In the genomic region with DNA sequence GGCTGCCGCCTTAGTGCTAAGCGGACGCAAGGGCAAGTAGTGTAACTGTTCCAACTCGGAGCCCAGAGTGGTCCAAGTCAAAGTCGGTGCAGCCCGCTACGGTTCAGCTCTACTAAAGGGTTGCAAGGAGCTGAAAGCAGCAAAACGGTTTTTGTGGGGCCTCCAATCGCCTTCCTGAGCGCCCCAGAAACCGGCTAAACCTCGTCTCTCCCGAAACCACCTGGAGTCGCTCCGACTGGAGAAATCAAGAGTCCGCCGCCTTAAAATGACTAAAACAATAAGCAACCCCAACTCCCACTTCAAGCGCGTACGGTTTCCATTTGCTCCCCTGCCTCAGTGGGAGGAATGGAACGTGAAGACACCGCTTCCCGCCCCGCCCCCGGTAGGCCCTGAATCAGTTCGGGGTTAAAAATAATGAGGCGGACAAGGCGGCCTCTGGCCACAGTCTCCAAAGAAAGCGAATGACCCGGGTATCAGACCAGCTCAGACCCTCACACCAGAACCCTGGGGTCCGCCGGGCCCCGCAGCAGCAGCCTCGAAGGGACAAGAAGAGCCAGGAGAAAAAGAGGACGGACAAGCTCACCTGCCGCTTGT, we compare ENCODE assay signal across 7 cellular contexts. TPM values are rescaled to one million over a fixed set of nuclear protein-coding genes. Genes with fewer than 3 reads are reported as not detected.
A peak's percentile ranks its signal among the peaks of the same experiment; 100 is the strongest.
DNase-seq lines count a peak whose midpoint lies in the region; ATAC-seq and TF ChIP-seq lines count a peak whose summit lies in the region.

No MANE protein-coding gene starts in this region.

- H3K27ac Mint-ChIP-seq in effector memory CD8-positive, alpha-beta T cell = peak overlapping the region; percentile 91 to 92

- WGBS in stomach, 5 donors = 0 to 1% (median 1%) methylated on average over 33 to 36 of the region's 36 CpGs

- TF ChIP-seq POLR2A in stomach (IDR thresholded peaks at IDR 0.05) = no peak

- no peak for TF ChIP-seq CTCF in WERI-Rb-1 (IDR thresholded peaks at IDR 0.05; ENCODE audit: low read depth, low read length)
- no peak for TF ChIP-seq CTCF in mucosa of descending colon (IDR thresholded peaks at IDR 0.05)
- no peak for TF ChIP-seq CTCF in stomach (IDR thresholded peaks at IDR 0.05)

- H3K9me3 ChIP-seq in WERI-Rb-1 (ENCODE audit: severe bottlenecking) (no peaks in the 10 kb centered on the region), mucosa of descending colon (no peaks in the 10 kb centered on the region), stomach (no peaks in the 10 kb centered on the region)

- DNase-seq in WERI-Rb-1 (peak; percentile 17), mucosa of descending colon (peak in 2 of 3 donors; percentile 40 to 59), stomach (peak; percentile 32), pons (ENCODE audit: low spot score) (no peak)
- DNase-seq in effector memory CD8-positive, alpha-beta T cell = no peak

- intact Hi-C loops in mucosa of descending colon (cut with DNase I, micrococcal nuclease) (no loop called here), stomach (cut with DNase I; ENCODE audit: low total_unique reads) (no loop called here)

- H3K27me3 Mint-ChIP-seq in effector memory CD8-positive, alpha-beta T cell = no peaks in the 10 kb centered on the region

- no peaks in the 10 kb centered on the region for H3K9me3 Mint-ChIP-seq in effector memory CD8-positive, alpha-beta T cell

- H3K27me3 ChIP-seq in WERI-Rb-1 (ENCODE audit: insufficient read depth, low read depth, severe bottlenecking) = no peaks in the 10 kb centered on the region
- no peaks in the 10 kb centered on the region for H3K27me3 ChIP-seq in stomach

- H3K36me3 ChIP-seq in WERI-Rb-1 (peaks cover 17% of the 10 kb centered on the region), mucosa of descending colon (ENCODE audit: low read depth) (no peaks in the 10 kb centered on the region), stomach (peaks cover 8 to 10% (median 10%) of the 10 kb centered on the region in 4 donors)

- H3K27ac ChIP-seq in WERI-Rb-1 (peak overlapping the region; percentile 94), stomach (peak overlapping the region; percentile 94 to 99 (median 96))

- TF ChIP-seq EP300 in stomach (IDR thresholded peaks at IDR 0.05) = no peak

- ATAC-seq in GM18907 (IDR thresholded peaks at IDR 0.05; ENCODE audit: unreplicated experiment) (peak; percentile 8), HG03159 (IDR thresholded peaks at IDR 0.05; ENCODE audit: unreplicated experiment) (peak; percentile 1), mucosa of descending colon (peak; percentile 21)
- no peak for ATAC-seq in effector memory CD8-positive, alpha-beta T cell (replicated peaks)

- H3K4me1 ChIP-seq in mucosa of descending colon (ENCODE audit: low read depth) = peaks cover 22% of the 10 kb centered on the region
- peaks cover 19 to 38% (median 31%) of the 10 kb centered on the region in 4 donors for H3K4me1 ChIP-seq in stomach

- H3K4me3 Mint-ChIP-seq in effector memory CD8-positive, alpha-beta T cell = peak overlapping the region; percentile 85 to 93

- peaks cover 30% of the 10 kb centered on the region for H3K36me3 Mint-ChIP-seq in effector memory CD8-positive, alpha-beta T cell (ENCODE audit: insufficient read depth)

- H3K4me1 Mint-ChIP-seq in effector memory CD8-positive, alpha-beta T cell (ENCODE audit: low read depth in 2 of 2) = peaks cover 15 to 33% of the 10 kb centered on the region in 2 donors

- peak overlapping the region; percentile 91 for H3K4me3 ChIP-seq in WERI-Rb-1 (ENCODE audit: low read depth, low read length)
- peak overlapping the region; percentile 76 for H3K4me3 ChIP-seq in mucosa of descending colon
- peak overlapping the region; percentile 70 to 95 (median 81) for H3K4me3 ChIP-seq in stomach

RNA-seq across cellular contexts. Expression of a gene that starts 0.4 kb away (rescaled TPM):
- total RNA-seq in mucosa of descending colon = 100 to 1,000 TPM; 112 to 143 (median 119) TPM
- total RNA-seq in stomach = 100 to 1,000 TPM in 1 of 5 donors, 10 to 100 TPM in 4; 24.3 to 181 (median 37.9) TPM
- polyA plus RNA-seq in stomach = 100 to 1,000 TPM; 108 to 186 (median 165) TPM

RNA-seq across cellular contexts. Expression of a gene that starts 32.9 kb away (rescaled TPM):
- total RNA-seq in mucosa of descending colon (10 to 100 TPM; 29.4 to 35.3 (median 33.4) TPM), stomach (10 to 100 TPM in 3 of 5 donors, 1 to 10 TPM in 2; 9.7 to 36.8 (median 19.0) TPM)
- polyA plus RNA-seq in stomach = 1 to 10 TPM; 3.8 to 5.8 (median 5.0) TPM

RNA-seq across cellular contexts. Expression of a gene that starts 57.5 kb away (rescaled TPM):
- total RNA-seq in mucosa of descending colon (1 to 10 TPM; 1.5 to 4.0 (median 3.9) TPM), stomach (1 to 10 TPM in 1 of 5 donors, not detected in 4; 2.0 TPM)
- polyA plus RNA-seq in stomach = 1 to 10 TPM; 3.8 to 5.3 (median 4.1) TPM

Comparison
In these comparisons a context has a peak if more than half of its experiments do, and no peak if none do; other contexts are left out.
1. DNase-seq: peak in WERI-Rb-1 (single experiment), mucosa of descending colon (2 of 3) and stomach (single experiment); none in effector memory CD8-positive, alpha-beta T cell (0 of 3) and pons (single experiment).
2. Peak in every context shown above with its lines, with median percentiles within 50 percentile points of each other: H3K4me3 ChIP-seq.